In genomic region chr7:139648941-139649425, GRCh38 we compare ENCODE assay signal across 8 cellular contexts.
DNase-seq lines count a peak whose midpoint lies in the region; ATAC-seq and TF ChIP-seq lines count a peak whose summit lies in the region.

No MANE protein-coding gene starts in this region.

- no peak overlapping the region for H3K4me3 ChIP-seq in gastroesophageal sphincter

- peak overlapping the region in 3 of 4 donors; percentile 39 to 70 (median 50) for H3K27ac ChIP-seq in gastroesophageal sphincter

- H3K4me1 Mint-ChIP-seq in stimulated activated naive CD8-positive, alpha-beta T cell treated with anti-CD3 and anti-CD28 coated beads, Interleukin-15, Interleukin-2, amounts not matched to agents 100 ng/mL and 50 ng/mL, for 24 hours (ENCODE audit: low read depth) = peaks cover 56% of the 10 kb centered on the region

- H3K36me3 ChIP-seq in gastroesophageal sphincter = peaks cover 0 to 6% of the 10 kb centered on the region in 2 donors

- 79% methylated on average over 4 of the region's 14 CpGs; no CpG with 5 or more reads in 1 of the 2 donors for WGBS in gastroesophageal sphincter (ENCODE audit: low coverage in 1 of 2), 2 donors

- H3K4me1 ChIP-seq in gastroesophageal sphincter = peaks cover 0 to 48% (median 0%) of the 10 kb centered on the region in 3 donors

- no peak for TF ChIP-seq EP300 in gastroesophageal sphincter (IDR thresholded peaks at IDR 0.05)

- peak; percentile 53 for DNase-seq in NCI-H69 (lab: John Stamatoyannopoulos, UW)
- DNase-seq in activated CD8-positive, alpha-beta memory T cell treated with anti-CD3 and anti-CD28 coated beads, Interleukin-2, amount 50 U/mL, for 48 hours = no peak
- no peak for DNase-seq in NCI-H345 treated with DMSO at 0.1 percent for 48 hours (lab: John Stamatoyannopoulos, UW; ENCODE audit: unreplicated experiment)
- DNase-seq in activated gamma-delta T cell (lab: John Stamatoyannopoulos, UW) = no peak

- peak overlapping the region; percentile 56 for H3K4me3 Mint-ChIP-seq in stimulated activated naive CD8-positive, alpha-beta T cell treated with anti-CD3 and anti-CD28 coated beads, Interleukin-15, Interleukin-2, amounts not matched to agents 100 ng/mL and 50 ng/mL, for 24 hours

- H3K9me3 ChIP-seq in gastroesophageal sphincter = no peaks in the 10 kb centered on the region

- no peak for TF ChIP-seq POLR2A in gastroesophageal sphincter (IDR thresholded peaks at IDR 0.05)

- H3K27ac Mint-ChIP-seq in stimulated activated naive CD8-positive, alpha-beta T cell treated with anti-CD3 and anti-CD28 coated beads, Interleukin-15, Interleukin-2, amounts not matched to agents 100 ng/mL and 50 ng/mL, for 24 hours = peak overlapping the region; percentile 73

- H3K27me3 ChIP-seq in gastroesophageal sphincter = no peaks in the 10 kb centered on the region

- no peaks in the 10 kb centered on the region for H3K27me3 Mint-ChIP-seq in stimulated activated naive CD8-positive, alpha-beta T cell treated with anti-CD3 and anti-CD28 coated beads, Interleukin-15, Interleukin-2, amounts not matched to agents 100 ng/mL and 50 ng/mL, for 24 hours

- no peak for TF ChIP-seq CTCF in gastroesophageal sphincter (IDR thresholded peaks at IDR 0.05)

- H3K9me3 Mint-ChIP-seq in stimulated activated naive CD8-positive, alpha-beta T cell treated with anti-CD3 and anti-CD28 coated beads, Interleukin-15, Interleukin-2, amounts not matched to agents 100 ng/mL and 50 ng/mL, for 24 hours = no peaks in the 10 kb centered on the region

- ATAC-seq in GM18520 (IDR thresholded peaks at IDR 0.05; ENCODE audit: unreplicated experiment) (peak; percentile 89), GM21786 (IDR thresholded peaks at IDR 0.05; ENCODE audit: unreplicated experiment) (peak; percentile 93), gastroesophageal sphincter (peak; percentile 52)

- no peaks in the 10 kb centered on the region for H3K36me3 Mint-ChIP-seq in stimulated activated naive CD8-positive, alpha-beta T cell treated with anti-CD3 and anti-CD28 coated beads, Interleukin-15, Interleukin-2, amounts not matched to agents 100 ng/mL and 50 ng/mL, for 24 hours (ENCODE audit: low read depth)
